In the genomic region with DNA sequence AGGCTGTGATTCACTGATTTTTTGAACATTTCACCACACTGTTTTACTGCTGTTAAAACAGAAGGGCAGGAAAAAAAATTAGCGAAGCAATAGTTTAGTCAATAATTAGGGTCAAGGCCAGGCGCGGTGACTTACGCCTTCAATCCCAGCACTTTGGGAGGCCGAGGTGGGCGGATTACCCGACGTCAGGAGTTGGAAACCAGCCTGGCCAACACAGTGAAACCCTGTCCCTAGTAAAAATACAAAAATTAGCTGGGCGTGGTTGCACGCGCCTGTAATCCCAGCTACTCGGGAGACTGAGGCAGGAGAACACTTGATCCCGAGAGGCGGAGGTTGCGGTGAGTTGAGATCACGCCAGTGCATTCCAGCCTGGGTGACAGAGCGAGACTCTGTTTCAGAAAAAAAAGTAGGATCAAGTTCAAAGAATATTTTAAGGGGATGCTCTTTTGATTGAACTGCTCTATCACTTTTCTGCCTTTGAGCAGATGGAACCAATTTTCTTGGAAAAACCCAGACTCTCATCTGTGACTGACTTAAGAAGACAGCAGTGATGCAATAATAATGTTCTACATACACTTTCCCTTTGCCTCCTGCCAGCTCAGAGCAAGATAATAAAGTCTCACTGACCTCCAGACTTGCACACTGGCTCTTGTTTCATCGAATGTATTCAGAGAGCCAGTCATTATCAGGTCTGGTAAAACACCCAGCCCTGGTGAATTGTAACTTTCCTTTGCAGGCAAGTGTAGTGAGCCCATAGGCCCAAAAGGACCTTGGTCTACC, we compare ENCODE assay signal across 9 cellular contexts. TPM values are rescaled to one million over a fixed set of nuclear protein-coding genes. Genes with fewer than 3 reads are reported as not detected.
A peak's percentile ranks its signal among the peaks of the same experiment; 100 is the strongest.
DNase-seq lines count a peak whose midpoint lies in the region; ATAC-seq and TF ChIP-seq lines count a peak whose summit lies in the region.
"Had no signal": no experiment of that assay in that cellular context is flagged by ENCODE, and none has a peak within 500 bp of the region (broad histone marks: within the 10 kb centered on the region; RNA-seq: fewer than 3 reads in every experiment).

No MANE protein-coding gene starts in this region.

- no peak for TF ChIP-seq CTCF in tibial nerve (IDR thresholded peaks at IDR 0.05)

- H3K4me1 Mint-ChIP-seq in activated T-cell treated with anti-CD3 and anti-CD28 coated beads, Interleukin-2, amount 50 U/mL, for 72 hours (ENCODE audit: low read depth) = peaks cover 38% of the 10 kb centered on the region
- H3K4me1 Mint-ChIP-seq in T-helper 17 cell = peaks cover 19% of the 10 kb centered on the region

- peaks cover 2 to 3% of the 10 kb centered on the region in 2 donors for H3K36me3 Mint-ChIP-seq in activated T-cell treated with anti-CD3 and anti-CD28 coated beads, Interleukin-2, amount 50 U/mL, for 72 hours (ENCODE audit: insufficient read depth in 2 of 2)
- H3K36me3 Mint-ChIP-seq in T-helper 17 cell (ENCODE audit: low read depth) = peaks cover 8% of the 10 kb centered on the region

- peak overlapping the region; percentile 43 to 92 (median 75) for H3K27ac ChIP-seq in tibial nerve

- H3K4me1 ChIP-seq in tibial nerve = peaks cover 0 to 22% (median 5%) of the 10 kb centered on the region in 4 donors

- no peaks in the 10 kb centered on the region for H3K27me3 ChIP-seq in tibial nerve

- no peak overlapping the region for H3K4me3 ChIP-seq in tibial nerve

- intact Hi-C loops in left ventricle myocardium superior (cut with micrococcal nuclease) = no loop called here

- H3K9me3 Mint-ChIP-seq in activated T-cell treated with anti-CD3 and anti-CD28 coated beads, Interleukin-2, amount 50 U/mL, for 72 hours = no peaks in the 10 kb centered on the region

- H3K4me3 Mint-ChIP-seq in activated T-cell treated with anti-CD3 and anti-CD28 coated beads, Interleukin-2, amount 50 U/mL, for 72 hours = peak overlapping the region; percentile 31 to 51
- peak overlapping the region; percentile 25 for H3K4me3 Mint-ChIP-seq in T-helper 17 cell

- H3K27me3 Mint-ChIP-seq in activated T-cell treated with anti-CD3 and anti-CD28 coated beads, Interleukin-2, amount 50 U/mL, for 72 hours (ENCODE audit: low read depth) = no peaks in the 10 kb centered on the region
- H3K27me3 Mint-ChIP-seq in T-helper 17 cell = peaks cover 11% of the 10 kb centered on the region

- no peaks in the 10 kb centered on the region for H3K9me3 ChIP-seq in T-helper 17 cell (ENCODE audit: control insufficient read depth, low read length, poor library complexity, severe bottlenecking)
- H3K9me3 ChIP-seq in tibial nerve = no peaks in the 10 kb centered on the region

- no peak for ATAC-seq in activated T-cell treated with anti-CD3 and anti-CD28 coated beads, Interleukin-2, amount 50 U/mL, for 72 hours (replicated peaks in 1 of 2)
- ATAC-seq in T-helper 17 cell = no peak
- peak; percentile 21 for ATAC-seq in left ventricle myocardium superior
- no peak for ATAC-seq in GM21390 (IDR thresholded peaks at IDR 0.05; ENCODE audit: unreplicated experiment)

- no peak for TF ChIP-seq POLR2A in tibial nerve (IDR thresholded peaks at IDR 0.05)

- TF ChIP-seq EP300 in tibial nerve (IDR thresholded peaks at IDR 0.05) = peak in 1 of 2 donors; percentile 38

- no peaks in the 10 kb centered on the region for H3K36me3 ChIP-seq in tibial nerve

- no peak for DNase-seq in activated T-cell treated with anti-CD3 and anti-CD28 coated beads, Interleukin-2, amount 50 U/mL, for 72 hours
- DNase-seq in activated T-cell treated with anti-CD3 and anti-CD28 coated beads, Interleukin-2, amount 50 U/mL, for 1 hour = no peak
- DNase-seq in T-helper 17 cell (no peak), left ventricle myocardium superior (no peak), tibial nerve (ENCODE audit: low spot score in 2 of 2) (peak; percentile 65 to 79), NCI-H1417 (lab: John Stamatoyannopoulos, UW) (no peak), OCI-M2 (lab: John Stamatoyannopoulos, UW; ENCODE audit: unreplicated experiment) (no peak)
- DNase-seq: activated CD4-positive, alpha-beta T cell treated with anti-CD3 and anti-CD28 coated beads, Interleukin-2, amount 50 U/mL, for 48 hours had no signal

- no peak overlapping the region for H3K27ac Mint-ChIP-seq in activated T-cell treated with anti-CD3 and anti-CD28 coated beads, Interleukin-2, amount 50 U/mL, for 72 hours
- no peak overlapping the region for H3K27ac Mint-ChIP-seq in T-helper 17 cell

- 65 to 75% methylated on average over 18 of the region's 18 CpGs for WGBS in tibial nerve, 2 donors

RNA-seq across cellular contexts. Expression of a gene that starts 1.6 kb away (rescaled TPM):
- total RNA-seq in activated T-cell treated with anti-CD3 and anti-CD28 coated beads, Interleukin-2, amount 50 U/mL, for 72 hours = 100 to 1,000 TPM; 274 to 290 TPM
- total RNA-seq in T-helper 17 cell (10 to 100 TPM; 69.8 to 80.9 TPM), left ventricle myocardium superior (106 TPM), tibial nerve (100 to 1,000 TPM; 147 to 169 (median 150) TPM)

RNA-seq across cellular contexts. Expression of a gene that starts 48.9 kb away (rescaled TPM):
- total RNA-seq in activated T-cell treated with anti-CD3 and anti-CD28 coated beads, Interleukin-2, amount 50 U/mL, for 72 hours = under 1 TPM in 1 of 2 donors, not detected in 1; 0.02 TPM
- total RNA-seq in T-helper 17 cell (not detected), left ventricle myocardium superior (0.02 TPM), tibial nerve (1 to 10 TPM; 1.8 to 5.7 (median 4.4) TPM)

Comparison
In these comparisons a context has a peak if more than half of its experiments do, and no peak if none do; other contexts are left out.
1. DNase-seq: peak in tibial nerve (2 of 2); none in activated T-cell treated with anti-CD3 and anti-CD28 coated beads, Interleukin-2, amount 50 U/mL, for 72 hours (0 of 2), activated T-cell treated with anti-CD3 and anti-CD28 coated beads, Interleukin-2, amount 50 U/mL, for 1 hour (single experiment), T-helper 17 cell (0 of 3), left ventricle myocardium superior (single experiment), NCI-H1417 (0 of 3) and OCI-M2 (single experiment).